ENCODE assay signal across 27 cellular contexts in the genomic region with DNA sequence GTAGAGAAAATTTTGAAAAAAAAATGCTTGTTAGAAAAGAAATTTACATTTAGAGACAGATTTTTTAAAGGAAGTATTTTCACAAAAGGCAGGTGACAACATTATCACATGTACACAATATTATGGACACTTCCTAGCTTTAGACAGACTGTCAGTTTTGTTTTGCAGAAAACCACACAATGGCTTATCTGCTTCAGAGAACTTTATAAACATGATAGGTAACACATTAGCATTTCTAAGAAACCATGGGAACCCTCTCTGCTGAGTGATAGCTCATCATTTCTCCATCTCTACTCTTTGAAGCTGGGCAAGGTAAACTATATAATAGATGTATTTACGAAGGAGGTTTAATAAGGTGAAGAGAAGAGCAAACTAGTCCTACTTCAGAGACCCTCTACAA.
"Had no signal": no experiment of that assay in that cellular context is flagged by ENCODE, and none has a peak within 500 bp of the region (broad histone marks: within the 10 kb centered on the region; RNA-seq: fewer than 3 reads in every experiment).

No MANE protein-coding gene starts in this region.

- H3K27ac Mint-ChIP-seq: activated naive CD8-positive, alpha-beta T cell treated with anti-CD3 and anti-CD28 coated beads for 36 hours; activated T-helper 2 cell treated with anti-CD3 and anti-CD28 coated beads, Interferon-gamma antibody, Interleukin-2, Interleukin-4, amounts not matched to agents 10 μg/mL and 5 μg/mL and 100 μg/mL, durations not matched to agents 14 hours and 24 hours and 36 hours; effector memory CD8-positive, alpha-beta T cell; naive thymus-derived CD4-positive, alpha-beta T cell; stimulated activated memory B cell treated with anti-CD40 and anti-IgM and Interleukin-4, amounts not matched to agents 10 μg/mL and 1 μg/mL and 100 μg/mL, for 72 hours; T-helper 1 cell treated with Interleukin-12 subunit alpha and Interleukin-12 subunit beta and Interleukin-4 antibody, amounts not matched to agents 30 μg/mL and 1 μg/mL, for 36 hours had no signal

- H3K27ac ChIP-seq: breast epithelium, colonic mucosa, dorsolateral prefrontal cortex, esophagus squamous epithelium, gastroesophageal sphincter, heart left ventricle, left ventricle myocardium inferior, stomach, suprapubic skin, tibial nerve had no signal

- H3K4me1 Mint-ChIP-seq: stimulated activated memory B cell treated with anti-CD40 and anti-IgM and Interleukin-4, amounts not matched to agents 10 μg/mL and 1 μg/mL and 100 μg/mL, for 72 hours had no signal

- DNase-seq: activated CD4-positive, alpha-beta T cell treated with anti-CD3 and anti-CD28 coated beads for 4 hours; activated CD4-positive, alpha-beta T cell treated with anti-CD3 and anti-CD28 coated beads, Interleukin-2, amount 50 U/mL, for 48 hours; activated CD4-positive, CD25-positive, alpha-beta regulatory T cell; activated CD8-positive, alpha-beta memory T cell treated with anti-CD3 and anti-CD28 coated beads, Interleukin-2, amount 50 U/mL, for 48 hours; activated naive CD4-positive, alpha-beta T cell; activated naive CD8-positive, alpha-beta T cell treated with anti-CD3 and anti-CD28 coated beads for 36 hours; activated T-cell treated with anti-CD3 and anti-CD28 coated beads, Interleukin-2, amount 50 U/mL, for 4 hours; colonic mucosa; dorsolateral prefrontal cortex; effector memory CD8-positive, alpha-beta T cell; esophagus squamous epithelium; heart left ventricle; left ventricle myocardium inferior; naive thymus-derived CD4-positive, alpha-beta T cell; posterior cingulate gyrus; stimulated activated CD4-positive, alpha-beta T cell treated with anti-CD3 and anti-CD28 coated beads, Interleukin-15, amount 100 ng/mL, for 24 hours; stomach; T1000 had no signal

- ATAC-seq: activated T-cell treated with anti-CD3 and anti-CD28 coated beads, Interleukin-2, amount 50 U/mL, for 4 hours; effector memory CD8-positive, alpha-beta T cell; gastroesophageal sphincter; heart left ventricle; naive thymus-derived CD4-positive, alpha-beta T cell; sciatic nerve; stimulated activated memory B cell treated with anti-CD40 and anti-IgM and Interleukin-4, amounts not matched to agents 10 μg/mL and 1 μg/mL and 100 μg/mL, for 72 hours had no signal

- H3K4me3 Mint-ChIP-seq: activated naive CD8-positive, alpha-beta T cell treated with anti-CD3 and anti-CD28 coated beads for 36 hours; activated T-cell treated with anti-CD3 and anti-CD28 coated beads, Interleukin-2, amount 50 U/mL, for 4 hours; central memory CD8-positive, alpha-beta T cell; effector memory CD8-positive, alpha-beta T cell; naive thymus-derived CD4-positive, alpha-beta T cell; stimulated activated memory B cell treated with anti-CD40 and anti-IgM and Interleukin-4, amounts not matched to agents 10 μg/mL and 1 μg/mL and 100 μg/mL, for 72 hours; T-helper 1 cell treated with Interleukin-12 subunit alpha and Interleukin-12 subunit beta and Interleukin-4 antibody, amounts not matched to agents 30 μg/mL and 1 μg/mL, for 36 hours had no signal

- H3K9me3 Mint-ChIP-seq: activated naive CD8-positive, alpha-beta T cell treated with anti-CD3 and anti-CD28 coated beads for 36 hours; activated T-cell treated with anti-CD3 and anti-CD28 coated beads, Interleukin-2, amount 50 U/mL, for 4 hours; activated T-helper 2 cell treated with anti-CD3 and anti-CD28 coated beads, Interferon-gamma antibody, Interleukin-2, Interleukin-4, amounts not matched to agents 10 μg/mL and 5 μg/mL and 100 μg/mL, durations not matched to agents 14 hours and 24 hours and 36 hours; central memory CD8-positive, alpha-beta T cell; effector memory CD8-positive, alpha-beta T cell; stimulated activated memory B cell treated with anti-CD40 and anti-IgM and Interleukin-4, amounts not matched to agents 10 μg/mL and 1 μg/mL and 100 μg/mL, for 72 hours; T-helper 1 cell treated with Interleukin-12 subunit alpha and Interleukin-12 subunit beta and Interleukin-4 antibody, amounts not matched to agents 30 μg/mL and 1 μg/mL, for 36 hours had no signal

- H3K27me3 Mint-ChIP-seq: activated naive CD8-positive, alpha-beta T cell treated with anti-CD3 and anti-CD28 coated beads for 36 hours; central memory CD8-positive, alpha-beta T cell; effector memory CD8-positive, alpha-beta T cell; naive thymus-derived CD4-positive, alpha-beta T cell; stimulated activated memory B cell treated with anti-CD40 and anti-IgM and Interleukin-4, amounts not matched to agents 10 μg/mL and 1 μg/mL and 100 μg/mL, for 72 hours had no signal
